8 cellular contexts compared by ENCODE assay signal in genomic region chr1:181141431-181141910, GRCh38. TPM values are rescaled to one million over a fixed set of nuclear protein-coding genes. Genes with fewer than 3 reads are reported as not detected.
DNase-seq lines count a peak whose midpoint lies in the region; ATAC-seq and TF ChIP-seq lines count a peak whose summit lies in the region.

No MANE protein-coding gene starts in this region.

- in situ Hi-C loops in transverse colon (cut with MboI; ENCODE audit: low pct_ligation_motif_present in 1 of 4, low pct_unique_long_range_greater_than_20kb in 1 of 4, low sequenced_read_pairs in 3 of 4), result loop anchor here in 3 of 4 donors (5.0 to 25.0 kb wide), 4 partner anchors 57 to 104 kb away; partner anchors contain the start of genes IER5 (in 2 of the 3) and MR1 (in 1 of the 3)
- in situ Hi-C loops in G401 (cut with HindIII; ENCODE audit: low sequenced_read_pairs), result no loop called here

- H3K4me2 ChIP-seq in PC-3 (ENCODE audit: low read length), result peak overlapping the region; percentile 78

- intact Hi-C loops in PC-3 (cut with micrococcal nuclease) (loop anchor here (5.0 kb wide), 1 partner anchor 119 kb away; the partner anchor contains the start of gene STX6), transverse colon (cut with DNase I; ENCODE audit: low total_unique reads) (loop anchor here (5.0 kb wide), 2 partner anchors 54 to 104 kb away; partner anchors contain the start of gene IER5)

- TF ChIP-seq CTCF in PC-3 (conservative IDR thresholded peaks at IDR 0.05; ENCODE audit: low read depth, low read length), result no peak
- TF ChIP-seq CTCF in transverse colon (IDR thresholded peaks at IDR 0.05), result no peak
- no peak for TF ChIP-seq CTCF in progenitor cell of endocrine pancreas (IDR thresholded peaks at IDR 0.05; ENCODE audit: unreplicated experiment)

- no peaks in the 10 kb centered on the region for H3K9me2 ChIP-seq in PC-3 (replicated peaks; ENCODE audit: low read length)

- peaks cover 8% of the 10 kb centered on the region for H3F3A ChIP-seq in PC-3 (ENCODE audit: low read length, unreplicated experiment)

- no peaks in the 10 kb centered on the region for H3K36me3 ChIP-seq in PC-3 (ENCODE audit: low read depth, low read length)
- H3K36me3 ChIP-seq in transverse colon, result no peaks in the 10 kb centered on the region

- H3K9ac ChIP-seq in PC-3 (ENCODE audit: low read length), result peak overlapping the region; percentile 97

- CTCF ChIA-PET in PC-3 (lab: Charles Lee), result interaction anchor here (0.5 to 1.3 kb wide), 4 partner anchors 103 to 613 kb away, joined by 3 to 6 read pairs (median 4); no protein-coding TSS in a partner anchor

- H3K4me1 ChIP-seq in PC-3 (ENCODE audit: insufficient read depth, low read length) (peaks cover 39% of the 10 kb centered on the region), transverse colon (peaks cover 0 to 12% (median 5%) of the 10 kb centered on the region in 4 donors)

- no peaks in the 10 kb centered on the region for H3K27me3 Mint-ChIP-seq in activated naive CD8-positive, alpha-beta T cell treated with anti-CD3 and anti-CD28 coated beads, Interleukin-2, amount 50 U/mL, for 24 hours
- peaks cover 58% of the 10 kb centered on the region for H3K27me3 Mint-ChIP-seq in progenitor cell of endocrine pancreas

- no peak overlapping the region for H2AFZ ChIP-seq in PC-3 (ENCODE audit: low read length)

- H3K27ac ChIP-seq in PC-3 (ENCODE audit: low read length) (peak overlapping the region; percentile 99), transverse colon (no peak overlapping the region)

- TF ChIP-seq POLR2A in transverse colon (IDR thresholded peaks at IDR 0.05), result no peak

- no peaks in the 10 kb centered on the region for H3K27me3 ChIP-seq in PC-3 (ENCODE audit: low read length)
- H3K27me3 ChIP-seq in transverse colon, result no peaks in the 10 kb centered on the region

- no peaks in the 10 kb centered on the region for H4K20me1 ChIP-seq in PC-3 (ENCODE audit: low read length)

- no peaks in the 10 kb centered on the region for H3K9me3 Mint-ChIP-seq in activated naive CD8-positive, alpha-beta T cell treated with anti-CD3 and anti-CD28 coated beads, Interleukin-2, amount 50 U/mL, for 24 hours
- peaks cover 6% of the 10 kb centered on the region for H3K9me3 Mint-ChIP-seq in progenitor cell of endocrine pancreas (ENCODE audit: low read depth)

- POLR2A ChIA-PET in PC-3 (lab: Charles Lee; ENCODE audit: unreplicated experiment), result interaction anchor here (2.2 to 2.4 kb wide), 2 partner anchors 36 to 51 kb away, joined by 12 read pairs; no protein-coding TSS in a partner anchor

- H3K27ac Mint-ChIP-seq in activated naive CD8-positive, alpha-beta T cell treated with anti-CD3 and anti-CD28 coated beads, Interleukin-2, amount 50 U/mL, for 24 hours, result peak overlapping the region; percentile 86
- no peak overlapping the region for H3K27ac Mint-ChIP-seq in progenitor cell of endocrine pancreas

- no peaks in the 10 kb centered on the region for H3K79me2 ChIP-seq in PC-3 (ENCODE audit: low read length)

- DNase-seq in COR-L47 (lab: John Stamatoyannopoulos, UW) (peak; percentile 36), PC-3 (peak; percentile 76), myocyte (ENCODE audit: low read depth) (peak; percentile 32), transverse colon (peak; percentile 25), G401 (ENCODE audit: low spot score) (no peak), progenitor cell of endocrine pancreas (ENCODE audit: low spot score, unreplicated experiment) (no peak), NCI-H510A (lab: John Stamatoyannopoulos, UW) (no peak)
- peak; percentile 74 for DNase-seq in activated naive CD8-positive, alpha-beta T cell treated with anti-CD3 and anti-CD28 coated beads, Interleukin-2, amount 50 U/mL, for 24 hours

- H3K4me3 Mint-ChIP-seq in activated naive CD8-positive, alpha-beta T cell treated with anti-CD3 and anti-CD28 coated beads, Interleukin-2, amount 50 U/mL, for 24 hours, result peak overlapping the region; percentile 46
- no peak overlapping the region for H3K4me3 Mint-ChIP-seq in progenitor cell of endocrine pancreas (ENCODE audit: low read depth)

- H3K9me3 ChIP-seq in PC-3 (ENCODE audit: low read length) (no peaks in the 10 kb centered on the region), transverse colon (no peaks in the 10 kb centered on the region)

- WGBS in transverse colon (ENCODE audit: low coverage in 1 of 2), 2 donors, result 50% methylated on average over 5 of the region's 5 CpGs; no CpG with 5 or more reads in 1 of the 2 donors

- H3K4me3 ChIP-seq in PC-3 (ENCODE audit: low read length), result no peak overlapping the region
- H3K4me3 ChIP-seq in transverse colon, result no peak overlapping the region

- BruUV-seq in PC-3 (replicated peaks; lab: Mats Ljungman, UMichigan), result no TSS peak

- H3K4me1 Mint-ChIP-seq in activated naive CD8-positive, alpha-beta T cell treated with anti-CD3 and anti-CD28 coated beads, Interleukin-2, amount 50 U/mL, for 24 hours, result peaks cover 59% of the 10 kb centered on the region
- H3K4me1 Mint-ChIP-seq in progenitor cell of endocrine pancreas (ENCODE audit: low read depth), result peaks cover 8% of the 10 kb centered on the region

- ATAC-seq in PC-3, result peak; percentile 21
- ATAC-seq in activated naive CD8-positive, alpha-beta T cell treated with anti-CD3 and anti-CD28 coated beads, Interleukin-2, amount 50 U/mL, for 24 hours, result peak; percentile 77

- no peak for TF ChIP-seq EP300 in transverse colon (IDR thresholded peaks at IDR 0.05; ENCODE audit: low read depth)

- no peaks in the 10 kb centered on the region for H3K36me3 Mint-ChIP-seq in activated naive CD8-positive, alpha-beta T cell treated with anti-CD3 and anti-CD28 coated beads, Interleukin-2, amount 50 U/mL, for 24 hours (ENCODE audit: low read depth)
- no peaks in the 10 kb centered on the region for H3K36me3 Mint-ChIP-seq in progenitor cell of endocrine pancreas (ENCODE audit: insufficient read depth)

RNA-seq across cellular contexts. Expression of gene IER5, which starts 53.0 kb away (rescaled TPM):
- total RNA-seq in PC-3 (2014; rRNA removed) (100 and 126 TPM in 2 replicates), myocyte (32.8 and 40.8 TPM in 2 replicates), transverse colon (10 to 100 TPM; 12.1 to 40.3 (median 16.5) TPM), progenitor cell of endocrine pancreas (1.7 and 2.3 TPM in 2 replicates)
- polyA plus RNA-seq in myocyte (2012), result 32.6 TPM
- 30.5 and 37.9 TPM in 2 replicates for total RNA-seq in G401 (2014; rRNA removed; shearing (Covaris generic))

Comparison
In these comparisons a context has a peak if more than half of its experiments do, and no peak if none do; other contexts are left out.
1. DNase-seq: peak in COR-L47 (single experiment), PC-3 (single experiment), activated naive CD8-positive, alpha-beta T cell treated with anti-CD3 and anti-CD28 coated beads, Interleukin-2, amount 50 U/mL, for 24 hours (single experiment), myocyte (single experiment) and transverse colon (single experiment); none in G401 (single experiment), progenitor cell of endocrine pancreas (single experiment) and NCI-H510A (single experiment).